Comparison of ENCODE assay signal across 8 cellular contexts in genomic region chr5:132389453-132390286, GRCh38. TPM values are rescaled to one million over a fixed set of nuclear protein-coding genes. Genes with fewer than 3 reads are reported as not detected.
DNase-seq lines count a peak whose midpoint lies in the region; ATAC-seq and TF ChIP-seq lines count a peak whose summit lies in the region.

No MANE protein-coding gene starts in this region.

- peak overlapping the region; percentile 12 for H3K27ac Mint-ChIP-seq in neural crest cell (ENCODE audit: unreplicated experiment)

- H3K27me3 ChIP-seq in BE2C = no peaks in the 10 kb centered on the region

- peaks cover 3% of the 10 kb centered on the region; the same call in 1 of the 2 replicates for H3K4me1 ChIP-seq in BE2C

- H3K4me3 ChIP-seq in BE2C (ENCODE audit: low read depth, low read length) (no peak overlapping the region), cardiac fibroblast (replicated peaks in 1 of 2; ENCODE audit: low read depth in 2 of 2, low read length in 2 of 2) (no peak overlapping the region)

- H3K9me3 ChIP-seq in BE2C = no peaks in the 10 kb centered on the region
- H3K9me3 ChIP-seq in KOPT-K1 (ENCODE audit: insufficient read depth, low read length, poor library complexity, severe bottlenecking) = no peaks in the 10 kb centered on the region

- no peaks in the 10 kb centered on the region for H3K36me3 ChIP-seq in BE2C
- 0 out of 2 replicates have a peak, but pooled peaks cover 3% of the 10 kb centered on the region for H3K36me3 ChIP-seq in KOPT-K1 (ENCODE audit: insufficient read depth, low read length)

- H3K4me3 Mint-ChIP-seq in neural crest cell = no peak overlapping the region

- H3K27me3 Mint-ChIP-seq in neural crest cell (ENCODE audit: low read depth) = no peaks in the 10 kb centered on the region

- H3K4me1 Mint-ChIP-seq in neural crest cell = no peaks in the 10 kb centered on the region

- DNase-seq in BE2C (peak; percentile 40), cardiac fibroblast (ENCODE audit: low read depth in 2 of 2) (peak; percentile 95), neural crest cell (ENCODE audit: low read depth, low spot score) (no peak), middle frontal gyrus (ENCODE audit: extremely low spot score, low spot score) (no peak)
- no peak for DNase-seq in stimulated activated naive CD4-positive, alpha-beta T cell treated with Interleukin-2 at 50 U/mL for 16 hours (lab: John Stamatoyannopoulos, UW)

- H3K27ac ChIP-seq in KOPT-K1 (ENCODE audit: low read depth, low read length, poor library complexity, severe bottlenecking) = peak overlapping the region; percentile 59

- TF ChIP-seq CTCF in BE2C (IDR thresholded peaks at IDR 0.05; ENCODE audit: low read depth, low read length) = no peak
- TF ChIP-seq CTCF in cardiac fibroblast (IDR thresholded peaks at IDR 0.05; ENCODE audit: low read depth, low read length) = no peak
- no peak for TF ChIP-seq CTCF in neural crest cell (conservative IDR thresholded peaks at IDR 0.05)

- ATAC-seq in GM21528 (IDR thresholded peaks at IDR 0.05; ENCODE audit: low FRiP score, unreplicated experiment) = no peak
- no peak for ATAC-seq in HG02938 (IDR thresholded peaks at IDR 0.05; ENCODE audit: unreplicated experiment)

- no peaks in the 10 kb centered on the region for H3K9me3 Mint-ChIP-seq in neural crest cell

- H3K36me3 Mint-ChIP-seq in neural crest cell (ENCODE audit: low read depth) = no peaks in the 10 kb centered on the region

RNA-seq across cellular contexts. Expression of gene SLC22A5, which starts 20.2 kb away (rescaled TPM):
- polyA plus RNA-seq in BE2C (2012; ENCODE audit: insufficient read depth, insufficient read length, low read depth) = 13.7 TPM
- 5.6 and 6.4 TPM in 2 replicates for total RNA-seq in neural crest cell

Comparison
In these comparisons a context has a peak if more than half of its experiments do, and no peak if none do; other contexts are left out.
1. DNase-seq: peak in BE2C (single experiment) and cardiac fibroblast (2 of 2); none in neural crest cell (single experiment), middle frontal gyrus (single experiment) and stimulated activated naive CD4-positive, alpha-beta T cell treated with Interleukin-2 at 50 U/mL for 16 hours (single experiment).